9 cellular contexts compared by ENCODE assay signal in genomic region chr10:119893845-119894427, GRCh38. TPM values are rescaled to one million over a fixed set of nuclear protein-coding genes. Genes with fewer than 3 reads are reported as not detected.
DNase-seq lines count a peak whose midpoint lies in the region; ATAC-seq and TF ChIP-seq lines count a peak whose summit lies in the region.
"Had no signal": no experiment of that assay in that cellular context is flagged by ENCODE, and none has a peak within 500 bp of the region (broad histone marks: within the 10 kb centered on the region; RNA-seq: fewer than 3 reads in every experiment).

No MANE protein-coding gene starts in this region.

- no peaks in the 10 kb centered on the region for H3K9me3 ChIP-seq in SK-N-SH
- no peaks in the 10 kb centered on the region for H3K9me3 ChIP-seq in SK-N-MC (ENCODE audit: low read depth, low read length)
- H3K9me3 ChIP-seq in esophagus squamous epithelium: no peaks in the 10 kb centered on the region
- no peaks in the 10 kb centered on the region for H3K9me3 ChIP-seq in gastrocnemius medialis

- peaks cover 75% of the 10 kb centered on the region for H3K79me2 ChIP-seq in SK-N-SH (ENCODE audit: insufficient read depth)

- intact Hi-C loops in esophagus squamous epithelium (cut with DNase I): no loop called here
- intact Hi-C loops in gastrocnemius medialis (cut with DNase I; ENCODE audit: low total_unique reads): no loop called here

- H3K27ac ChIP-seq in SK-N-SH (ENCODE audit: low read depth in 2 of 2, low read length in 1 of 2) (no peak overlapping the region), SK-N-MC (no peak overlapping the region), esophagus squamous epithelium (peak overlapping the region in 2 of 4 donors; percentile 6 to 95), gastrocnemius medialis (peak overlapping the region in 1 of 4 donors; percentile 95)

- ATAC-seq in SK-N-SH treated with all-trans-retinoic acid at 6 μM for 48 hours (no peak), gastrocnemius medialis (no peak), GM21737 (IDR thresholded peaks at IDR 0.05; ENCODE audit: unreplicated experiment) (no peak)

- H3K36me3 ChIP-seq in SK-N-SH (replicated peaks in 1 of 2; ENCODE audit: control insufficient read depth in 1 of 2, insufficient read depth in 2 of 2, low read length in 1 of 2): peaks cover 9 to 15% of the 10 kb centered on the region in 2 experiments
- peaks cover 4% of the 10 kb centered on the region; the same call in 1 of the 2 replicates for H3K36me3 ChIP-seq in SK-N-MC (ENCODE audit: insufficient read depth, low read length)
- H3K36me3 ChIP-seq in esophagus squamous epithelium: peaks cover 0 to 8% (median 4%) of the 10 kb centered on the region in 3 donors
- peaks cover 0 to 4% of the 10 kb centered on the region in 2 donors for H3K36me3 ChIP-seq in gastrocnemius medialis

- POLR2A ChIA-PET in SK-N-SH (lab: Yijun Ruan, JAX): interaction anchor here (0.7 kb wide), 1 partner anchor 144 kb away, joined by 7 read pairs; no protein-coding TSS in a partner anchor

- peaks cover 49% of the 10 kb centered on the region for H4K20me1 ChIP-seq in SK-N-SH (ENCODE audit: insufficient read depth)

- TF ChIP-seq CTCF in SK-N-SH (IDR thresholded peaks at IDR 0.05) (no peak), esophagus squamous epithelium (IDR thresholded peaks at IDR 0.05) (no peak), gastrocnemius medialis (IDR thresholded peaks at IDR 0.05 in 4 of 5, conservative IDR thresholded peaks at IDR 0.05 in 1 of 5) (no peak)

- no peaks in the 10 kb centered on the region for H3K9me2 ChIP-seq in SK-N-SH

- H3K4me1 ChIP-seq in SK-N-SH (ENCODE audit: control insufficient read depth in 1 of 2, insufficient read depth in 2 of 2, low read depth in 1 of 2, low read length in 1 of 2): peaks cover 0 to 28% of the 10 kb centered on the region in 2 experiments; a peak in 3 of 4 replicates
- H3K4me1 ChIP-seq in esophagus squamous epithelium: peaks cover 34 to 56% (median 42%) of the 10 kb centered on the region in 3 donors
- H3K4me1 ChIP-seq in gastrocnemius medialis: peaks cover 33 to 34% of the 10 kb centered on the region in 2 donors

- peak overlapping the region; percentile 90 for H3K4me2 ChIP-seq in SK-N-SH

- in situ Hi-C loops in gastrocnemius medialis (cut with MboI; ENCODE audit: low sequenced_read_pairs in 4 of 4): no loop called here

- TF ChIP-seq EP300 in SK-N-SH (IDR thresholded peaks at IDR 0.05; ENCODE audit: borderline replicate concordance in 1 of 2, low read depth in 1 of 2, low read length in 1 of 2): no peak

- DNase-seq in SK-N-SH: no peak
- DNase-seq in SK-N-MC (ENCODE audit: low read depth, low spot score): no peak
- DNase-seq in esophagus squamous epithelium (lab: John Stamatoyannopoulos, UW): no peak
- no peak for DNase-seq in gastrocnemius medialis
- DNase-seq in SIG-M5 (lab: John Stamatoyannopoulos, UW): no peak
- DNase-seq in mesenteric fat pad (ENCODE audit: low spot score): no peak
- DNase-seq: left colon had no signal

- no peak for TF ChIP-seq RAD21 in SK-N-SH (IDR thresholded peaks at IDR 0.05; ENCODE audit: low read length)

- 93% methylated on average over 3 of the region's 3 CpGs for whole genome bisulfite sequencing in SK-N-SH (ENCODE audit: low lambda C conversion rate)
- 94 to 96% methylated on average over 3 of the region's 3 CpGs for WGBS in esophagus squamous epithelium, 2 donors

- CTCF ChIA-PET in SK-N-SH (lab: Yijun Ruan, JAX): interaction anchor here (1.5 to 5.9 kb wide), 3 partner anchors 21 to 207 kb away, joined by 4 to 23 read pairs (median 5); partner anchors contain the start of gene MCMBP

- H3K9ac ChIP-seq in SK-N-SH: peak overlapping the region; percentile 96; the same call in 1 of the 2 replicates
- H3K9ac ChIP-seq in SK-N-MC (ENCODE audit: insufficient read length): no peak overlapping the region

- H3K4me3 ChIP-seq in SK-N-SH (ENCODE audit: low read depth in 2 of 2, low read length in 1 of 2) (peak overlapping the region; percentile 95 to 99), SK-N-MC (peak overlapping the region; percentile 15; the same call in 1 of the 2 replicates), esophagus squamous epithelium (peak overlapping the region in 3 of 4 donors; percentile 82 to 93 (median 90)), gastrocnemius medialis (peak overlapping the region; percentile 85 to 100 (median 98))

- peaks cover 5% of the 10 kb centered on the region for H3F3A ChIP-seq in SK-N-SH (replicated peaks; ENCODE audit: insufficient read depth)

- H3K27me3 ChIP-seq in SK-N-SH (ENCODE audit: insufficient read depth) (no peaks in the 10 kb centered on the region), esophagus squamous epithelium (no peaks in the 10 kb centered on the region), gastrocnemius medialis (no peaks in the 10 kb centered on the region)

- TF ChIP-seq POLR2A in esophagus squamous epithelium (IDR thresholded peaks at IDR 0.05) (no peak), gastrocnemius medialis (IDR thresholded peaks at IDR 0.05) (no peak)

- no peak overlapping the region for H2AFZ ChIP-seq in SK-N-SH (ENCODE audit: low read depth)

TF ChIP-seq in SK-N-SH, 30 proteins besides CTCF, POLR2A, EP300 and RAD21 (continues in another document):
- TF ChIP-seq ELF1 (IDR thresholded peaks at IDR 0.05) (no peak), RCOR1 (IDR thresholded peaks at IDR 0.05; ENCODE audit: low read length) (no peak), NRF1 (IDR thresholded peaks at IDR 0.05; ENCODE audit: low read depth, low read length) (no peak), POLR2AphosphoS5 (IDR thresholded peaks at IDR 0.05; ENCODE audit: low read depth, low read length) (no peak)
- TF ChIP-seq, protein P1, sequence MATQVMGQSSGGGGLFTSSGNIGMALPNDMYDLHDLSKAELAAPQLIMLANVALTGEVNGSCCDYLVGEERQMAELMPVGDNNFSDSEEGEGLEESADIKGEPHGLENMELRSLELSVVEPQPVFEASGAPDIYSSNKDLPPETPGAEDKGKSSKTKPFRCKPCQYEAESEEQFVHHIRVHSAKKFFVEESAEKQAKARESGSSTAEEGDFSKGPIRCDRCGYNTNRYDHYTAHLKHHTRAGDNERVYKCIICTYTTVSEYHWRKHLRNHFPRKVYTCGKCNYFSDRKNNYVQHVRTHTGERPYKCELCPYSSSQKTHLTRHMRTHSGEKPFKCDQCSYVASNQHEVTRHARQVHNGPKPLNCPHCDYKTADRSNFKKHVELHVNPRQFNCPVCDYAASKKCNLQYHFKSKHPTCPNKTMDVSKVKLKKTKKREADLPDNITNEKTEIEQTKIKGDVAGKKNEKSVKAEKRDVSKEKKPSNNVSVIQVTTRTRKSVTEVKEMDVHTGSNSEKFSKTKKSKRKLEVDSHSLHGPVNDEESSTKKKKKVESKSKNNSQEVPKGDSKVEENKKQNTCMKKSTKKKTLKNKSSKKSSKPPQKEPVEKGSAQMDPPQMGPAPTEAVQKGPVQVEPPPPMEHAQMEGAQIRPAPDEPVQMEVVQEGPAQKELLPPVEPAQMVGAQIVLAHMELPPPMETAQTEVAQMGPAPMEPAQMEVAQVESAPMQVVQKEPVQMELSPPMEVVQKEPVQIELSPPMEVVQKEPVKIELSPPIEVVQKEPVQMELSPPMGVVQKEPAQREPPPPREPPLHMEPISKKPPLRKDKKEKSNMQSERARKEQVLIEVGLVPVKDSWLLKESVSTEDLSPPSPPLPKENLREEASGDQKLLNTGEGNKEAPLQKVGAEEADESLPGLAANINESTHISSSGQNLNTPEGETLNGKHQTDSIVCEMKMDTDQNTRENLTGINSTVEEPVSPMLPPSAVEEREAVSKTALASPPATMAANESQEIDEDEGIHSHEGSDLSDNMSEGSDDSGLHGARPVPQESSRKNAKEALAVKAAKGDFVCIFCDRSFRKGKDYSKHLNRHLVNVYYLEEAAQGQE (IDR thresholded peaks at IDR 0.05; ENCODE audit: low read depth, low read length): no peak

TF ChIP-seq in SK-N-SH treated with all-trans-retinoic acid at 6 μM for 48 hours, 23 proteins besides CTCF, POLR2A, EP300 and RAD21 (continues in another document):
- TF ChIP-seq ZNF8 (CRISPR knock-in tag; IDR thresholded peaks at IDR 0.05) (no peak), ZNF565 (CRISPR knock-in tag; conservative IDR thresholded peaks at IDR 0.05; ENCODE audit: low read depth) (no peak), CSDC2 (CRISPR knock-in tag; IDR thresholded peaks at IDR 0.05) (no peak), ZFP30 (CRISPR knock-in tag; IDR thresholded peaks at IDR 0.05) (no peak), ISL1 (CRISPR knock-in tag; IDR thresholded peaks at IDR 0.05) (no peak)
- TF ChIP-seq, protein P2, sequence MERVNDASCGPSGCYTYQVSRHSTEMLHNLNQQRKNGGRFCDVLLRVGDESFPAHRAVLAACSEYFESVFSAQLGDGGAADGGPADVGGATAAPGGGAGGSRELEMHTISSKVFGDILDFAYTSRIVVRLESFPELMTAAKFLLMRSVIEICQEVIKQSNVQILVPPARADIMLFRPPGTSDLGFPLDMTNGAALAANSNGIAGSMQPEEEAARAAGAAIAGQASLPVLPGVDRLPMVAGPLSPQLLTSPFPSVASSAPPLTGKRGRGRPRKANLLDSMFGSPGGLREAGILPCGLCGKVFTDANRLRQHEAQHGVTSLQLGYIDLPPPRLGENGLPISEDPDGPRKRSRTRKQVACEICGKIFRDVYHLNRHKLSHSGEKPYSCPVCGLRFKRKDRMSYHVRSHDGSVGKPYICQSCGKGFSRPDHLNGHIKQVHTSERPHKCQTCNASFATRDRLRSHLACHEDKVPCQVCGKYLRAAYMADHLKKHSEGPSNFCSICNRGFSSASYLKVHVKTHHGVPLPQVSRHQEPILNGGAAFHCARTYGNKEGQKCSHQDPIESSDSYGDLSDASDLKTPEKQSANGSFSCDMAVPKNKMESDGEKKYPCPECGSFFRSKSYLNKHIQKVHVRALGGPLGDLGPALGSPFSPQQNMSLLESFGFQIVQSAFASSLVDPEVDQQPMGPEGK (CRISPR knock-in tag; IDR thresholded peaks at IDR 0.05; ENCODE audit: borderline replicate concordance): no peak

RNA-seq across cellular contexts. Expression of gene SEC23IP, which starts 1.4 kb away (rescaled TPM):
- polyA plus RNA-seq in SK-N-SH (2012; rRNA removed): 23.8 and 32.2 TPM in 2 replicates
- polyA plus RNA-seq in SK-N-SH (2012; cell fraction: cytosol; rRNA removed): 20.6 and 24.3 TPM in 2 replicates
- polyA plus RNA-seq in SK-N-SH (2012; cell fraction: nucleus; rRNA removed): 12.4 and 39.1 TPM in 2 replicates
- 10 to 100 TPM; 13.0 to 20.5 (median 16.5) TPM for total RNA-seq in esophagus squamous epithelium
- 10 to 100 TPM; 12.6 to 28.6 (median 21.6) TPM for total RNA-seq in gastrocnemius medialis
- total RNA-seq in mesenteric fat pad: 62.3 TPM

RNA-seq across cellular contexts. Expression of gene MCMBP, which starts 21.3 kb away (rescaled TPM):
- polyA plus RNA-seq in SK-N-SH (2012; rRNA removed): 33.1 and 37.5 TPM in 2 replicates
- 41.2 and 43.1 TPM in 2 replicates for polyA plus RNA-seq in SK-N-SH (2012; cell fraction: cytosol; rRNA removed)
- 16.4 and 31.8 TPM in 2 replicates for polyA plus RNA-seq in SK-N-SH (2012; cell fraction: nucleus; rRNA removed)
- total RNA-seq in esophagus squamous epithelium (10 to 100 TPM; 24.2 to 54.9 (median 41.8) TPM), gastrocnemius medialis (10 to 100 TPM; 28.1 to 43.6 (median 33.2) TPM), mesenteric fat pad (56.0 TPM)

Comparison
In these comparisons a context has a peak if more than half of its experiments do, and no peak if none do; other contexts are left out.
1. H3K4me3 ChIP-seq: peak in every context shown above with its lines; median percentile 98 in gastrocnemius medialis; 97 in SK-N-SH; 90 in esophagus squamous epithelium; 15 in SK-N-MC.